ENCODE assay signal across 8 cellular contexts in the genomic region with DNA sequence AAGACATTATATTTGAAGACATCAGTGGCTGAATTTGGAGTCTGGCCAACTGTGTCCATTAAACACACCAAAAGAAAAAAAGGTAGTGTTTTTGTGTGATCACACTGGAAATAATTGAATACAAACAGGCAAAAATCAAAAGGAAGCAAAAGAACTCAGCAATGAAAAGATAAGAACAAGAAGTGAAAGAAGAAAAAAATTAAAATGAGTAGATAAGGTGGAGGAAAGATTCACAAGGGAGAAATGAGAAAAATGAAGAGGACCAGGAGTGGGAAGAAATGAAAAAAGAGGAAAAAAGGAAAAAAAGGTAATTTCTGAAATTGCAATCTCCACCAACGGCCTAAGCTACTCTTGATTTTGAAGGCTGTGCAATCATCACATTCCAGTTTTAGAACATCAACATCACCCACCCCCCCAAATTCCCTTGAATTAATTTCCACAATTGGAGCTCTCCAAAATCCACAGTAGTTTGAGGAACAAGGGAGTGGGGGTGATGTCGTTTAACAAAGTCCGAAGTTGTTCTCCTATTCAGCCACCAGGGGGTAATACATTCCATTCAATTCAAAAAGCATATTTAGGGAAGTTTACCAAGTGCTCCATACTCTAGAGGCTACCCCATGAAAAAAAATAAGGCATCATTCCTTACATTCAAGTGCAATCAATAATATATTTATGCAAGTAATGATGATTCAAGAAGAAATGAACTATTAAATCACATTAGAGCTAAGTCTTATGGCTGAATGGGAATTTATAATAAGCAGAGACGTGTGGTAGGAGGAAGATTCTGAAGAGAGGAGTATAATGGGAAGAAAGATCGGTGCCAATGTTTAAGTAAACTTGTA. TPM values are rescaled to one million over a fixed set of nuclear protein-coding genes. Genes with fewer than 3 reads are reported as not detected.
DNase-seq lines count a peak whose midpoint lies in the region; ATAC-seq, FAIRE-seq and TF ChIP-seq lines count a peak whose summit lies in the region.

No MANE protein-coding gene starts in this region.

- H3K36me3 ChIP-seq in KMS-11 (ENCODE audit: insufficient read depth): no peaks in the 10 kb centered on the region

- no peaks in the 10 kb centered on the region for H4K20me1 ChIP-seq in KMS-11 (ENCODE audit: insufficient read depth)

- H3K27ac Mint-ChIP-seq in progenitor cell of endocrine pancreas: no peak overlapping the region

- peaks cover 3% of the 10 kb centered on the region for H3K9me3 Mint-ChIP-seq in progenitor cell of endocrine pancreas (ENCODE audit: low read depth)

- H3K27me3 Mint-ChIP-seq in progenitor cell of endocrine pancreas: peaks cover 3% of the 10 kb centered on the region

- TF ChIP-seq CTCF in KMS-11 (conservative IDR thresholded peaks at IDR 0.05; ENCODE audit: low read depth, low read length) (peak; percentile 75), foreskin fibroblast (IDR thresholded peaks at IDR 0.05; ENCODE audit: low read depth, low read length) (peak; percentile 66), progenitor cell of endocrine pancreas (IDR thresholded peaks at IDR 0.05; ENCODE audit: unreplicated experiment) (peak; percentile 74)

- H3K27ac ChIP-seq in KMS-11: no peak overlapping the region

- no peaks in the 10 kb centered on the region for H3K79me2 ChIP-seq in KMS-11 (ENCODE audit: insufficient read depth, low read depth)

- H3K4me3 Mint-ChIP-seq in progenitor cell of endocrine pancreas (ENCODE audit: low read depth): no peak overlapping the region

- no peaks in the 10 kb centered on the region for H3K36me3 Mint-ChIP-seq in progenitor cell of endocrine pancreas (ENCODE audit: insufficient read depth)

- no peak overlapping the region for H3K9ac ChIP-seq in KMS-11

- H3K4me2 ChIP-seq in KMS-11: no peak overlapping the region

- H3K4me3 ChIP-seq in KMS-11 (IDR thresholded peaks at IDR 0.05; ENCODE audit: insufficient read depth, low read depth, low read length) (no peak overlapping the region), foreskin fibroblast (ENCODE audit: low read depth in 1 of 2, low read length in 2 of 2) (no peak overlapping the region)

- no peak overlapping the region for H2AFZ ChIP-seq in KMS-11 (ENCODE audit: low read depth)

- peak; percentile 75 for DNase-seq in SIG-M5 treated with dmso at 0.1 percent for 504 hours (lab: John Stamatoyannopoulos, UW; ENCODE audit: unreplicated experiment)
- DNase-seq in SIG-M5 (lab: John Stamatoyannopoulos, UW): no peak
- DNase-seq in SW480 (ENCODE audit: low spot score): peak; percentile 67
- peak; percentile 26 to 68 for DNase-seq in foreskin fibroblast
- no peak for DNase-seq in progenitor cell of endocrine pancreas (ENCODE audit: low spot score, unreplicated experiment)
- no peak for DNase-seq in RCC 7860 (ENCODE audit: low spot score)

- H3K4me1 Mint-ChIP-seq in progenitor cell of endocrine pancreas (ENCODE audit: low read depth): peaks cover 11% of the 10 kb centered on the region

- ATAC-seq in HG03280 (IDR thresholded peaks at IDR 0.05; ENCODE audit: unreplicated experiment): no peak

- H3K4me1 ChIP-seq in KMS-11 (ENCODE audit: low read depth, poor library complexity, severe bottlenecking): no peaks in the 10 kb centered on the region

- no peak for FAIRE-seq in RCC 7860 (lab: Jason Lieb, UNC)

- H3K27me3 ChIP-seq in KMS-11 (ENCODE audit: insufficient read depth, low read depth): no peaks in the 10 kb centered on the region

RNA-seq across cellular contexts. Expression of a gene that starts 37.4 kb away (rescaled TPM):
- 2.1 and 2.2 TPM in 2 replicates for total RNA-seq in progenitor cell of endocrine pancreas

RNA-seq across cellular contexts. Expression of a gene that starts 37.9 kb away (rescaled TPM):
- total RNA-seq in progenitor cell of endocrine pancreas: 23.9 and 25.2 TPM in 2 replicates

Comparison
In these comparisons a context has a peak if more than half of its experiments do, and no peak if none do; other contexts are left out.
1. DNase-seq: peak in SIG-M5 treated with dmso at 0.1 percent for 504 hours (single experiment), SW480 (single experiment) and foreskin fibroblast (2 of 2); none in SIG-M5 (single experiment), progenitor cell of endocrine pancreas (single experiment) and RCC 7860 (single experiment).
2. Peak in every context shown above with its lines, with median percentiles within 50 percentile points of each other: CTCF ChIP-seq.